In the genomic region with DNA sequence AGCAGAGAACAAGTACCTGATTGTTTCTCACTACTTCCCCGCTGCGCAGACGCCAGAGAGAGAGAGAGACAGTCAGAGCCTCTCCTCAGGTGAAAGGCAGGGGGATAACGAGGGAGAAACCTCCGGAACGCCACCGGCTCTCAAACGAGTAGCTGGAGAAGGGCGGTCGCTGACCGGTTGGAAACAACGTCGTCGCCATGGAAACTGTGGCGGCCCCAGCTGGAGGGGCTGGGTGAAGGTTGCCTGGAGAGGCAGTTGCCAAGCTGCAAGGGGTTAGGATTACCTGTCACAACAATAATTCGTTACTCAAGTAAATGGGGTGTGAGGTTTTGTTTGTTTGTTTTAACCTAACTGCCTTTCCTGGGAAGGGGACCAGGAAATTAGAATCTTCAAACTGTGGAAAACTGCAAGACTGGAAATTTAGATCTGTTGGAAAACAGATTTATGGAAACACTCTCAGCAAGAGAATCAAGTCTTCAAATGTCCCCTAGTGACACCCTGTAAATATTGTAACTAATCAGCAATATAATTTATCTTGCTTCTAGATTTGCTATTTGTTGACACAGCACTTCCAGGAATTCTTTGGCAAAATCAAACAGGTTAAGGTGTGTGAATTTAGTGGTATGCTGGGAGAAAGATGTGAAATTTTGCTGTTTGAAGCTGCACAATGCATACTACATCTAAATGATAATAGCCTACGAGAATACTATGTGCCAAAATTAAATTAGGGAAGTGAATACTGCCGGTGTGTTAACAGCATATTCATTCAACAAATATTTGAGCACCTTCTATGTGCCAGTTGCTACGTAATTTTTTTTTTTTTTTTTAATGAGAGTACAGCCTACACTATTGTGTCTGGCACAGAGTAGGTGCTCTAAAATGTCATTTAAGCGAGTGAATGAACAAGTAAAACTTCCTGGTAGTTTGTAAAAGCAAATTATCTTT, we compare ENCODE assay signal across 1 cellular context.
TF ChIP-seq lines count a peak whose summit lies in the region.

TSS of gene DNAH12 (minus strand) at position 164 of the 945 bp plus-strand sequence. CDS start 1,474 bp downstream, outside the sequence.

TF ChIP-seq in IMR-90, 13 proteins besides CTCF, POLR2A, EP300 and RAD21:
- TF ChIP-seq ELK1 (IDR thresholded peaks at IDR 0.05; ENCODE audit: borderline replicate concordance, low read depth, low read length) (no peak), MAFK (IDR thresholded peaks at IDR 0.05; ENCODE audit: low read depth, low read length) (0 out of 2 replicates have a peak, but pooled peaks have one; percentile 18), NFE2L2 (IDR thresholded peaks at IDR 0.05; ENCODE audit: low read depth, low read length) (no peak), CEBPB (IDR thresholded peaks at IDR 0.05; ENCODE audit: low read depth, low read length) (no peak), MXI1 (IDR thresholded peaks at IDR 0.05; ENCODE audit: borderline replicate concordance, low read depth, low read length) (no peak)
